ENCODE assay signal across 10 cellular contexts in the genomic region with DNA sequence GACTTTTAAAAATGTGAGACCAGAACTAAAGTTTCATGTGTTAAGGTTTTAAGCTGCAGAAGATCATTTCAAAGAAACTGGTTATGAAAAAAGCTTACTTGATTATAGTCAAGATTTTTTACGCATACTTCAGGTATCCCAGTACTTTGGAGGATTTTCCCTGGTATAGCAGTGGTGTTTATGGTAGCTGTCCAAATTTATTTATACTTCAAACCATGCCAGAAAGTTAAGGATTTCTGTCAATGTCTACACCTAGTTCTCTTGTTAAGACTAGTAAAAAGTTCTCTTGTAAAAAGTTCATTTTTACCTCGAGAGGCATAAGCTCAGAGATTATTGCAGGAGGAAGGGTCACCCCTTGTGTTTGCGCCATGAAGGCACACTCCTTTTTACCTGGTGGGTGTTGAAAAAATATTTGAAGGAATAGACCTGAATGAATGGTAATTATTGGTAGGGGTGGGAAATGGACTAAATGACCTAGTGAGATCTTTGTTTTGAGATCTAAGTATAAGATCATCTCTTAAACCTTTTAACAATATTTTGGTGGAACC. TPM values are rescaled to one million over a fixed set of nuclear protein-coding genes. Genes with fewer than 3 reads are reported as not detected.
DNase-seq lines count a peak whose midpoint lies in the region; ATAC-seq, FAIRE-seq and TF ChIP-seq lines count a peak whose summit lies in the region.
"Had no signal": no experiment of that assay in that cellular context is flagged by ENCODE, and none has a peak within 500 bp of the region (broad histone marks: within the 10 kb centered on the region; RNA-seq: fewer than 3 reads in every experiment).

No MANE protein-coding gene starts in this region.

- no peaks in the 10 kb centered on the region for H3K36me3 Mint-ChIP-seq in IgD-negative memory B cell
- peaks cover 4 to 8% of the 10 kb centered on the region in 2 donors for H3K36me3 Mint-ChIP-seq in naive B cell

- DNase-seq in AG10803 (ENCODE audit: low read depth) (no peak), bronchial epithelial cell (ENCODE audit: low read depth) (no peak), naive B cell (no peak), COR-L47 (lab: John Stamatoyannopoulos, UW) (no peak), NCI-H524 treated with DMSO at 0.1 percent for 48 hours (lab: John Stamatoyannopoulos, UW) (no peak)
- DNase-seq: activated gamma-delta T cell; stimulated activated CD4-positive, alpha-beta T cell treated with anti-CD3 and anti-CD28 coated beads, Interleukin-1b, Interleukin-23, amount 100 ng/mL, for 48 hours had no signal

- peak overlapping the region; percentile 85 for H3K4me3 ChIP-seq in AG10803 (ENCODE audit: low read length)
- peak overlapping the region; percentile 89 for H3K4me3 ChIP-seq in bronchial epithelial cell (ENCODE audit: low read depth, low read length)

- H3K36me3 ChIP-seq in bronchial epithelial cell (ENCODE audit: control insufficient read depth, insufficient read depth, low read length): no peaks in the 10 kb centered on the region

- H3K9me3 Mint-ChIP-seq in IgD-negative memory B cell: peaks cover 0 to 4% (median 0%) of the 10 kb centered on the region in 3 donors
- no peaks in the 10 kb centered on the region for H3K9me3 Mint-ChIP-seq in naive B cell

- H3K4me1 Mint-ChIP-seq in IgD-negative memory B cell (peaks cover 50 to 57% (median 56%) of the 10 kb centered on the region in 3 donors), naive B cell (peaks cover 52 to 72% (median 70%) of the 10 kb centered on the region in 3 donors)

- TF ChIP-seq CTCF in AG10803 (conservative IDR thresholded peaks at IDR 0.05; ENCODE audit: low read length) (no peak), bronchial epithelial cell (IDR thresholded peaks at IDR 0.05; ENCODE audit: insufficient read depth, low read length, severe bottlenecking) (no peak)

- no peak for ATAC-seq in naive B cell (ENCODE audit: low read depth in 2 of 2)
- no peak for ATAC-seq in GM21528 (IDR thresholded peaks at IDR 0.05; ENCODE audit: low FRiP score, unreplicated experiment)
- no peak for ATAC-seq in HG02981 (IDR thresholded peaks at IDR 0.05; ENCODE audit: unreplicated experiment)

- H3K4me3 Mint-ChIP-seq in IgD-negative memory B cell (peak overlapping the region; percentile 87 to 97 (median 93)), naive B cell (peak overlapping the region; percentile 81 to 99 (median 92))

- no peaks in the 10 kb centered on the region for H3K27me3 Mint-ChIP-seq in IgD-negative memory B cell
- H3K27me3 Mint-ChIP-seq in naive B cell: no peaks in the 10 kb centered on the region

- H3K27ac Mint-ChIP-seq in IgD-negative memory B cell (peak overlapping the region; percentile 71 to 88 (median 87)), naive B cell (peak overlapping the region in 5 of 6 donors; percentile 15 to 100 (median 87))

- H3K27me3 ChIP-seq in bronchial epithelial cell (ENCODE audit: control insufficient read depth, insufficient read depth, low read length): no peaks in the 10 kb centered on the region

- FAIRE-seq in bronchial epithelial cell (lab: Jason Lieb, UNC): no peak

RNA-seq across cellular contexts. Expression of a gene that starts 2.8 kb away (rescaled TPM):
- polyA plus RNA-seq in IgD-negative memory B cell: 4.3 TPM
- total RNA-seq in bronchial epithelial cell: 47.4 and 51.1 TPM in 2 replicates
- 10 to 100 TPM in 3 of 6 donors, 1 to 10 TPM in 3; 5.9 to 14.3 (median 10.2) TPM for polyA plus RNA-seq in naive B cell (ENCODE audit: low read depth in 6 of 6)
